12 cellular contexts compared by ENCODE assay signal in genomic region chr2:8421658-8422499, GRCh38.
DNase-seq lines count a peak whose midpoint lies in the region; ATAC-seq and TF ChIP-seq lines count a peak whose summit lies in the region.
"Had no signal": no experiment of that assay in that cellular context is flagged by ENCODE, and none has a peak within 500 bp of the region (broad histone marks: within the 10 kb centered on the region; RNA-seq: fewer than 3 reads in every experiment).

No MANE protein-coding gene starts in this region.

- H3K9me3 ChIP-seq in testis (no peaks in the 10 kb centered on the region), WERI-Rb-1 (ENCODE audit: severe bottlenecking) (no peaks in the 10 kb centered on the region), hepatocyte (ENCODE audit: low read depth) (no peaks in the 10 kb centered on the region)
- H3K9me3 ChIP-seq: A549 had no signal

- no peak for ATAC-seq in activated T-cell treated with anti-CD3 and anti-CD28 coated beads, Interleukin-2, amount 50 U/mL, for 4 hours
- ATAC-seq in HG02678 (IDR thresholded peaks at IDR 0.05; ENCODE audit: unreplicated experiment): peak; percentile 95

- H3K4me3 Mint-ChIP-seq in activated T-cell treated with anti-CD3 and anti-CD28 coated beads, Interleukin-2, amount 50 U/mL, for 24 hours: no peak overlapping the region
- no peak overlapping the region for H3K4me3 Mint-ChIP-seq in activated T-cell treated with anti-CD3 and anti-CD28 coated beads, Interleukin-2, amount 50 U/mL, for 4 hours
- no peak overlapping the region for H3K4me3 Mint-ChIP-seq in activated T-helper 2 cell treated with anti-CD3 and anti-CD28 coated beads, Interferon-gamma antibody, Interleukin-2, Interleukin-4, amounts not matched to agents 10 μg/mL and 5 μg/mL and 100 μg/mL, durations not matched to agents 14 hours and 24 hours and 36 hours (ENCODE audit: low read depth)
- H3K4me3 Mint-ChIP-seq: activated naive CD8-positive, alpha-beta T cell had no signal

- no peak for TF ChIP-seq POLR2A in testis (IDR thresholded peaks at IDR 0.05)

- H3K9me2 ChIP-seq in hepatocyte (replicated peaks; ENCODE audit: insufficient read depth): no peaks in the 10 kb centered on the region

- no peak overlapping the region for H3K4me2 ChIP-seq in hepatocyte
- H3K4me2 ChIP-seq: A549 had no signal

- peaks cover 15% of the 10 kb centered on the region for H3K4me1 Mint-ChIP-seq in activated T-cell treated with anti-CD3 and anti-CD28 coated beads, Interleukin-2, amount 50 U/mL, for 24 hours (ENCODE audit: low read depth)
- H3K4me1 Mint-ChIP-seq in activated T-cell treated with anti-CD3 and anti-CD28 coated beads, Interleukin-2, amount 50 U/mL, for 4 hours (ENCODE audit: low read depth): peaks cover 18% of the 10 kb centered on the region
- H3K4me1 Mint-ChIP-seq in activated T-helper 2 cell treated with anti-CD3 and anti-CD28 coated beads, Interferon-gamma antibody, Interleukin-2, Interleukin-4, amounts not matched to agents 10 μg/mL and 5 μg/mL and 100 μg/mL, durations not matched to agents 14 hours and 24 hours and 36 hours (ENCODE audit: low read depth): peaks cover 21% of the 10 kb centered on the region

- in situ Hi-C loops in KBM-7 (cut with MboI; ENCODE audit: low pct_unique_long_range_greater_than_20kb, low sequenced_read_pairs): no loop called here

- H3K79me2 ChIP-seq in hepatocyte: no peaks in the 10 kb centered on the region

- no peaks in the 10 kb centered on the region for H3K9me3 Mint-ChIP-seq in activated T-cell treated with anti-CD3 and anti-CD28 coated beads, Interleukin-2, amount 50 U/mL, for 24 hours
- H3K9me3 Mint-ChIP-seq in activated T-cell treated with anti-CD3 and anti-CD28 coated beads, Interleukin-2, amount 50 U/mL, for 4 hours: no peaks in the 10 kb centered on the region
- H3K9me3 Mint-ChIP-seq in activated T-helper 2 cell treated with anti-CD3 and anti-CD28 coated beads, Interferon-gamma antibody, Interleukin-2, Interleukin-4, amounts not matched to agents 10 μg/mL and 5 μg/mL and 100 μg/mL, durations not matched to agents 14 hours and 24 hours and 36 hours: no peaks in the 10 kb centered on the region

- intact Hi-C loops in testis (cut with DNase I; ENCODE audit: low total_unique reads): no loop called here
- intact Hi-C loops in activated T-helper 2 cell treated with anti-CD3 and anti-CD28 coated beads, Interferon-gamma antibody, Interleukin-2, Interleukin-4, amounts not matched to agents 10 μg/mL and 5 μg/mL and 100 μg/mL, durations not matched to agents 14 hours and 24 hours and 36 hours (cut with micrococcal nuclease): no loop called here

- H4K20me1 ChIP-seq in hepatocyte (ENCODE audit: insufficient read depth, poor library complexity, severe bottlenecking): no peaks in the 10 kb centered on the region

- no peaks in the 10 kb centered on the region for H3K36me3 Mint-ChIP-seq in activated T-cell treated with anti-CD3 and anti-CD28 coated beads, Interleukin-2, amount 50 U/mL, for 24 hours (ENCODE audit: low read depth)
- H3K36me3 Mint-ChIP-seq in activated T-cell treated with anti-CD3 and anti-CD28 coated beads, Interleukin-2, amount 50 U/mL, for 4 hours (ENCODE audit: insufficient read depth): no peaks in the 10 kb centered on the region
- H3K36me3 Mint-ChIP-seq in activated T-helper 2 cell treated with anti-CD3 and anti-CD28 coated beads, Interferon-gamma antibody, Interleukin-2, Interleukin-4, amounts not matched to agents 10 μg/mL and 5 μg/mL and 100 μg/mL, durations not matched to agents 14 hours and 24 hours and 36 hours (ENCODE audit: low read depth): peaks cover 3% of the 10 kb centered on the region
- H3K36me3 Mint-ChIP-seq: activated naive CD8-positive, alpha-beta T cell had no signal

- H3K27ac ChIP-seq in testis: no peak overlapping the region
- no peak overlapping the region for H3K27ac ChIP-seq in WERI-Rb-1
- no peak overlapping the region for H3K27ac ChIP-seq in hepatocyte
- H3K27ac ChIP-seq: A549 had no signal

- no peaks in the 10 kb centered on the region for H3K27me3 ChIP-seq in testis
- no peaks in the 10 kb centered on the region for H3K27me3 ChIP-seq in WERI-Rb-1 (ENCODE audit: insufficient read depth, low read depth, severe bottlenecking)
- no peaks in the 10 kb centered on the region for H3K27me3 ChIP-seq in hepatocyte

- no peak overlapping the region for H3K27ac Mint-ChIP-seq in activated T-cell treated with anti-CD3 and anti-CD28 coated beads, Interleukin-2, amount 50 U/mL, for 24 hours
- H3K27ac Mint-ChIP-seq in activated T-helper 2 cell treated with anti-CD3 and anti-CD28 coated beads, Interferon-gamma antibody, Interleukin-2, Interleukin-4, amounts not matched to agents 10 μg/mL and 5 μg/mL and 100 μg/mL, durations not matched to agents 14 hours and 24 hours and 36 hours: no peak overlapping the region
- H3K27ac Mint-ChIP-seq: activated naive CD8-positive, alpha-beta T cell; progenitor cell of endocrine pancreas had no signal

- no peak overlapping the region for H2AFZ ChIP-seq in hepatocyte

- TF ChIP-seq CTCF in testis (IDR thresholded peaks at IDR 0.05) (no peak), WERI-Rb-1 (IDR thresholded peaks at IDR 0.05; ENCODE audit: low read depth, low read length) (no peak), hepatocyte (IDR thresholded peaks at IDR 0.05; ENCODE audit: poor library complexity) (no peak)

- peak; percentile 22 for DNase-seq in activated T-cell treated with anti-CD3 and anti-CD28 coated beads, Interleukin-2, amount 50 U/mL, for 24 hours
- no peak for DNase-seq in activated T-cell treated with anti-CD3 and anti-CD28 coated beads, Interleukin-2, amount 50 U/mL, for 4 hours
- peak; percentile 34 for DNase-seq in KBM-7
- DNase-seq in testis: peak; percentile 43
- no peak for DNase-seq in WERI-Rb-1
- DNase-seq in hepatocyte (ENCODE audit: low spot score): no peak
- DNase-seq in activated T-helper 2 cell treated with anti-CD3 and anti-CD28 coated beads, Interferon-gamma antibody, Interleukin-2, Interleukin-4, amounts not matched to agents 10 μg/mL and 5 μg/mL and 100 μg/mL, durations not matched to agents 14 hours and 24 hours and 36 hours (ENCODE audit: low spot score): no peak
- DNase-seq: NCI-H526 treated with DMSO at 0.1 percent for 48 hours had no signal

- no peak overlapping the region for H3K4me3 ChIP-seq in testis
- H3K4me3 ChIP-seq in WERI-Rb-1 (ENCODE audit: low read depth, low read length): no peak overlapping the region
- no peak overlapping the region for H3K4me3 ChIP-seq in hepatocyte
- H3K4me3 ChIP-seq: A549 had no signal

- H3K4me1 ChIP-seq in testis (no peaks in the 10 kb centered on the region), hepatocyte (ENCODE audit: insufficient read depth) (no peaks in the 10 kb centered on the region)
- H3K4me1 ChIP-seq: A549 had no signal

- 60 to 64% methylated on average over 10 to 12 of the region's 12 CpGs for WGBS in testis, 2 donors
- 91% methylated on average over 12 of the region's 12 CpGs for WGBS in hepatocyte (ENCODE audit: low lambda C conversion rate, missing lambda C conversion rate)

- H3K36me3 ChIP-seq in testis (ENCODE audit: low read depth, missing control alignments): no peaks in the 10 kb centered on the region
- H3K36me3 ChIP-seq in WERI-Rb-1: no peaks in the 10 kb centered on the region
- no peaks in the 10 kb centered on the region for H3K36me3 ChIP-seq in hepatocyte (replicated peaks; ENCODE audit: insufficient read depth, low read depth)

- H3K27me3 Mint-ChIP-seq in activated T-cell treated with anti-CD3 and anti-CD28 coated beads, Interleukin-2, amount 50 U/mL, for 24 hours: peaks cover 2% of the 10 kb centered on the region
- no peaks in the 10 kb centered on the region for H3K27me3 Mint-ChIP-seq in activated T-cell treated with anti-CD3 and anti-CD28 coated beads, Interleukin-2, amount 50 U/mL, for 4 hours (ENCODE audit: low read depth)
- H3K27me3 Mint-ChIP-seq in activated T-helper 2 cell treated with anti-CD3 and anti-CD28 coated beads, Interferon-gamma antibody, Interleukin-2, Interleukin-4, amounts not matched to agents 10 μg/mL and 5 μg/mL and 100 μg/mL, durations not matched to agents 14 hours and 24 hours and 36 hours (ENCODE audit: low read depth): peaks cover 31% of the 10 kb centered on the region

Comparison
In these comparisons a context has a peak if more than half of its experiments do, and no peak if none do; other contexts are left out.
1. DNase-seq: peak in activated T-cell treated with anti-CD3 and anti-CD28 coated beads, Interleukin-2, amount 50 U/mL, for 24 hours (single experiment), KBM-7 (single experiment) and testis (single experiment); none in activated T-cell treated with anti-CD3 and anti-CD28 coated beads, Interleukin-2, amount 50 U/mL, for 4 hours (single experiment), WERI-Rb-1 (single experiment), hepatocyte (single experiment) and activated T-helper 2 cell treated with anti-CD3 and anti-CD28 coated beads, Interferon-gamma antibody, Interleukin-2, Interleukin-4, amounts not matched to agents 10 μg/mL and 5 μg/mL and 100 μg/mL, durations not matched to agents 14 hours and 24 hours and 36 hours (single experiment).